19 cellular contexts compared by ENCODE assay signal in the genomic region with DNA sequence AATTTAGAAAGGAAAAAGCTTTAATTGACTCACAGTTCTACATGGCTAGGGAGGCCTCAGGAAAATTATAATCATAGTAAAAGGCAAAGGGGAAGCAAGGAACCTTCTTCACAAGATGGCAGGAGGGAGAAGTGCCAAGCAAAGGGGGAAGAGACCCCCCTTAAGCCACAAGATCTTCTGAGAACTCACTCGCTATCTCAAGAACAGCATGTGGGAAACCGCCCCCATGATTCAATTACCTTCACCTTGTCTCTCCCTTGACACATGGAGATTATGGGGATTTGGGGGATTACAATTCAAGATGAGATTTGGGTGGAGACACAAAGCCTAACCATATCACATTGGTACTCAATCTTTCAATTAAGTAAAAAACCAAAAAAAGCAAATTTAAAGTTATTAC.
"Had no signal": no experiment of that assay in that cellular context is flagged by ENCODE, and none has a peak within 500 bp of the region (broad histone marks: within the 10 kb centered on the region; RNA-seq: fewer than 3 reads in every experiment).

No MANE protein-coding gene starts in this region.

- H3K27me3 ChIP-seq: Peyer's patch, SJCRH30 had no signal

- H3K4me1 ChIP-seq: Peyer's patch, SJCRH30 had no signal

- H3K27ac Mint-ChIP-seq: IgD-negative memory B cell had no signal

- H3K36me3 ChIP-seq: Peyer's patch, SJCRH30 had no signal

- H3K4me3 ChIP-seq: K562, PC-9, Peyer's patch, SJCRH30 had no signal

- H3K4me3 Mint-ChIP-seq: IgD-negative memory B cell had no signal

- H3K27ac ChIP-seq: PC-9, Peyer's patch, SJCRH30 had no signal

- FAIRE-seq: HepG2, K562 had no signal

- H3K36me3 Mint-ChIP-seq: IgD-negative memory B cell had no signal

- H3K27me3 Mint-ChIP-seq: IgD-negative memory B cell had no signal

- DNase-seq: MV-4-11, NCI-H1048, NCI-H1105, NCI-H1417, NCI-H1436 treated with DMSO at 0.1 percent for 48 hours, NCI-H1694, NCI-H187 treated with DMSO at 0.1 percent for 48 hours, NCI-H2029 treated with DMSO at 0.1 percent for 48 hours, NCI-H2171 treated with DMSO at 0.1 percent for 48 hours, NCI-H345, NCI-H446 treated with DMSO at 0.1 percent for 48 hours, NCI-H526, PC-9, Peyer's patch, SHP77 treated with DMSO at 0.1 percent for 48 hours, SJCRH30 had no signal

- H3K4me2 ChIP-seq: PC-9 had no signal
